8 cellular contexts compared by ENCODE assay signal in the genomic region with DNA sequence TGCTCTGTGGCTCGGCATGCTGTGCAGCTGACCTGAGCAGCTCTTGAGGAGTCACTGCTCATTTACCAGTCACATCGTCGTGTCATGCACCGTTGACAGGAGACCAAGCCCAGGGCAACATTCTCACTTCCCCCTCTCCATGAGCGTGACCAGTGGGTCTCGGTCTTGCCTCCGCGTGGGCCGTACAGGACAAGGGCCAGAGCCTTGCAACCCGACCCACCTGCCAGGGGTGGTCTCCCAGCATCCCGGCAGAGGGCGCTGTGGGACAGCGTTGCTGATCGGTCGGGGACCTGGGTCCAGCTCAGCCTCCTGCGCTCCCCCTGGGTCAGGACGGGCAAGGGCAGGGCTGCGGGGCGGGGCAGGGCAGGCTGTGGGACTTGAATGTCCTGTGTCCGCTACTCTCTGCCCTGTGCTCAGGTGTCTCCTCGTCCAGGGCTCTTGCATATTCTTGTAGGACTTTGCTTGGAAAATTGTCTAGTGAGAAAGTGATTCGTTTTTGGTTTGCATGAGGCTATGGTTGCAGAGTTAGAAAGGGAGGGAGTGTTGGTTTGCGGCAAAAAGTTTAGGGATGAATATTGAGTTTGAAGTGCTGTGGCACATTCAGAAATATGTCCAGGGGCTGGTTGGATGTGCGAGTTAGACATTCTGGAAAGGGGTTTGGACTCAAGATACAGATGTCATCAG. TPM values are rescaled to one million over a fixed set of nuclear protein-coding genes. Genes with fewer than 3 reads are reported as not detected.
DNase-seq lines count a peak whose midpoint lies in the region; ATAC-seq and TF ChIP-seq lines count a peak whose summit lies in the region.

No MANE protein-coding gene starts in this region.

- ATAC-seq in GM21786 (IDR thresholded peaks at IDR 0.05; ENCODE audit: unreplicated experiment): peak; percentile 85

- H3K4me3 Mint-ChIP-seq in glutamatergic neuron (ENCODE audit: unreplicated experiment): no peak overlapping the region

- no peak overlapping the region for H3K27ac Mint-ChIP-seq in glutamatergic neuron (ENCODE audit: unreplicated experiment)

- H3K27me3 Mint-ChIP-seq in glutamatergic neuron (ENCODE audit: unreplicated experiment): peaks cover 2% of the 10 kb centered on the region

- peaks cover 4% of the 10 kb centered on the region for H3K4me1 Mint-ChIP-seq in glutamatergic neuron (ENCODE audit: low read depth, unreplicated experiment)

- intact Hi-C loops in posterior cingulate gyrus (cut with DNase I): loop anchor here (5.0 kb wide), 2 partner anchors 140 to 230 kb away; no protein-coding TSS in a partner anchor

- peak; percentile 77 for DNase-seq in EH (ENCODE audit: low read depth)
- peak; percentile 49 for DNase-seq in LNCaP clone FGC (ENCODE audit: low read depth)
- DNase-seq in SK-N-DZ (ENCODE audit: low spot score): peak; percentile 83
- peak; percentile 76 for DNase-seq in activated gamma-delta T cell treated with anti-CD3 and anti-CD28 coated beads, Interleukin-2, amount 50 U/mL, for 16 hours (ENCODE audit: low read depth)
- DNase-seq in glutamatergic neuron: peak; percentile 98
- peak; percentile 52 to 96 (median 83) for DNase-seq in posterior cingulate gyrus
- peak; percentile 84 for DNase-seq in ureter (ENCODE audit: low spot score)

- TF ChIP-seq CTCF in LNCaP clone FGC (IDR thresholded peaks at IDR 0.05; ENCODE audit: control insufficient read depth, extremely low read depth, insufficient read depth) (peak; percentile 95), glutamatergic neuron (IDR thresholded peaks at IDR 0.05; ENCODE audit: partially characterized antibody, unreplicated experiment) (peak; percentile 93)

- no peak overlapping the region for H3K4me3 ChIP-seq in LNCaP clone FGC (ENCODE audit: low read depth, low read length)

- H3K9me3 Mint-ChIP-seq in glutamatergic neuron (ENCODE audit: unreplicated experiment): peaks cover 4% of the 10 kb centered on the region

- H3K36me3 Mint-ChIP-seq in glutamatergic neuron (ENCODE audit: unreplicated experiment): no peaks in the 10 kb centered on the region

RNA-seq across cellular contexts. Expression of gene EIF4G2, which starts 16.2 kb away (rescaled TPM):
- 600 and 624 TPM in 2 replicates for polyA plus RNA-seq in SK-N-DZ (2014; cell fraction: cytosol; rRNA removed)
- 541 and 569 TPM in 2 replicates for polyA plus RNA-seq in SK-N-DZ (2014; cell fraction: nucleus; rRNA removed)
- total RNA-seq in glutamatergic neuron (ENCODE audit: unreplicated experiment): 1,663 TPM
- 1,147 TPM for total RNA-seq in ureter

RNA-seq across cellular contexts. Expression of gene CTR9, which starts 41.5 kb away (rescaled TPM):
- 13.2 and 16.4 TPM in 2 replicates for polyA plus RNA-seq in SK-N-DZ (2014; cell fraction: cytosol; rRNA removed)
- 9.6 and 19.8 TPM in 2 replicates for polyA plus RNA-seq in SK-N-DZ (2014; cell fraction: nucleus; rRNA removed)
- total RNA-seq in glutamatergic neuron (ENCODE audit: unreplicated experiment): 32.7 TPM
- 42.5 TPM for total RNA-seq in ureter
